Comparison of ENCODE assay signal across 16 cellular contexts in genomic region chr5:146451411-146451810, GRCh38. TPM values are rescaled to one million over a fixed set of nuclear protein-coding genes. Genes with fewer than 3 reads are reported as not detected.
DNase-seq lines count a peak whose midpoint lies in the region; ATAC-seq, FAIRE-seq and TF ChIP-seq lines count a peak whose summit lies in the region.
"Had no signal": no experiment of that assay in that cellular context is flagged by ENCODE, and none has a peak within 500 bp of the region (broad histone marks: within the 10 kb centered on the region; RNA-seq: fewer than 3 reads in every experiment).

No MANE protein-coding gene starts in this region.

- H4K20me1 ChIP-seq in K562 (replicated peaks; ENCODE audit: control insufficient read depth, insufficient read depth, low read length), result peaks cover 24% of the 10 kb centered on the region
- H4K20me1 ChIP-seq in neural cell (ENCODE audit: insufficient read depth), result peaks cover 8% of the 10 kb centered on the region

- H3K9me2 ChIP-seq in neural cell (ENCODE audit: insufficient read depth, low read length), result no peaks in the 10 kb centered on the region

- TF ChIP-seq CTCF in LNCaP clone FGC (IDR thresholded peaks at IDR 0.05; ENCODE audit: control insufficient read depth, extremely low read depth, insufficient read depth), result peak; percentile 14; the same call in 1 of the 2 replicates
- peak in 2 of 3 experiments; percentile 20 to 30; a peak in 1 of 6 replicates for TF ChIP-seq CTCF in K562 (IDR thresholded peaks at IDR 0.05 in 2 of 3, conservative IDR thresholded peaks at IDR 0.05 in 1 of 3; ENCODE audit: insufficient read depth in 2 of 3, low read depth in 1 of 3, low read length in 3 of 3)
- TF ChIP-seq CTCF in neural cell (IDR thresholded peaks at IDR 0.05; ENCODE audit: poor library complexity, severe bottlenecking), result peak; percentile 33
- TF ChIP-seq CTCF in foreskin fibroblast (IDR thresholded peaks at IDR 0.05; ENCODE audit: low read depth, low read length), result no peak
- no peak for TF ChIP-seq CTCF in mucosa of descending colon (IDR thresholded peaks at IDR 0.05)

- peaks cover 4% of the 10 kb centered on the region for H3F3A ChIP-seq in neural cell (ENCODE audit: insufficient read depth, low read length, poor library complexity, severe bottlenecking)

- in situ Hi-C loops in K562 (cut with MboI), result no loop called here

- H3K27me3 ChIP-seq in K562 (ENCODE audit: control insufficient read depth in 2 of 2, insufficient read depth in 2 of 2, low read length in 2 of 2) (no peaks in the 10 kb centered on the region), neural cell (ENCODE audit: insufficient read depth, low read depth, low read length) (no peaks in the 10 kb centered on the region)
- H3K27me3 ChIP-seq: left lung, testis had no signal

- TF ChIP-seq EP300 in K562 (IDR thresholded peaks at IDR 0.05; ENCODE audit: low read length) (no peak), neural cell (conservative IDR thresholded peaks at IDR 0.05; ENCODE audit: poor library complexity, severe bottlenecking) (no peak)

- H3K9ac ChIP-seq in K562 (ENCODE audit: insufficient read depth in 1 of 2, low read depth in 2 of 2, low read length in 2 of 2) (no peak overlapping the region), neural cell (ENCODE audit: low read length) (no peak overlapping the region)

- H3K9me3 ChIP-seq in K562 (replicated peaks; ENCODE audit: control insufficient read depth, insufficient read depth, low read depth, low read length) (no peaks in the 10 kb centered on the region; the same call in 1 of the 2 replicates), neural cell (ENCODE audit: low read length) (no peaks in the 10 kb centered on the region), mucosa of descending colon (no peaks in the 10 kb centered on the region)
- H3K9me3 ChIP-seq: left lung, testis had no signal

- DNase-seq in ELF-1 (ENCODE audit: low read depth, low spot score), result peak; percentile 18
- DNase-seq in LNCaP clone FGC (ENCODE audit: low read depth), result no peak
- DNase-seq in K562 (ENCODE audit: extremely low read depth in 1 of 4, low spot score in 3 of 4), result no peak
- no peak for DNase-seq in foreskin fibroblast
- no peak for DNase-seq in mucosa of descending colon
- no peak for DNase-seq in H54 (ENCODE audit: insufficient read length, low spot score)
- DNase-seq: activated CD4-positive, alpha-beta T cell treated with anti-CD3 and anti-CD28 coated beads for 48 hours; CD4-positive, alpha-beta T cell; cerebellar nuclear complex; hippocampal formation; left lung; NCI-H1092; NCI-H2171 treated with DMSO at 0.1 percent for 48 hours; testis had no signal

- no peak for TF ChIP-seq POLR2A in K562 (conservative IDR thresholded peaks at IDR 0.05)
- TF ChIP-seq POLR2A in H54 (IDR thresholded peaks at IDR 0.05; ENCODE audit: low read depth, low read length), result no peak

- no peak for TF ChIP-seq RAD21 in K562 (CRISPR knock-in tag; conservative IDR thresholded peaks at IDR 0.05 in 1 of 2, IDR thresholded peaks at IDR 0.05 in 1 of 2)
- no peak for TF ChIP-seq RAD21 in neural cell (conservative IDR thresholded peaks at IDR 0.05)

- H2AFZ ChIP-seq in K562 (ENCODE audit: low read depth, low read length) (no peak overlapping the region), neural cell (ENCODE audit: low read depth, low read length) (no peak overlapping the region)

- no peak for ATAC-seq in K562
- no peak for ATAC-seq in GM18517 (IDR thresholded peaks at IDR 0.05; ENCODE audit: unreplicated experiment)
- no peak for ATAC-seq in mucosa of descending colon
- ATAC-seq: left lung had no signal

- WGBS in K562 (ENCODE audit: insufficient coverage, low coverage, missing lambda C conversion rate), result 52% methylated on average over 6 of the region's 6 CpGs

- POLR2A ChIA-PET in K562 (lab: Yijun Ruan, JAX), result interaction anchor here (0.6 to 1.5 kb wide), 2 partner anchors 10 to 36 kb away, joined by 4 read pairs; no protein-coding TSS in a partner anchor

- CTCF ChIA-PET in K562 (lab: Yijun Ruan, JAX; ENCODE audit: low intra/inter-chr PET ratio), result no interaction called here

- FAIRE-seq in K562 (lab: Jason Lieb, UNC) (no peak), H54 (lab: Jason Lieb, UNC) (no peak)

- H3K9me1 ChIP-seq in K562 (ENCODE audit: control insufficient read depth, insufficient read depth, low read length), result no peaks in the 10 kb centered on the region

- H3K4me3 ChIP-seq in LNCaP clone FGC (ENCODE audit: low read depth, low read length) (no peak overlapping the region), K562 (no peak overlapping the region), neural cell (ENCODE audit: low read length) (no peak overlapping the region), foreskin fibroblast (ENCODE audit: low read depth in 1 of 2, low read length in 2 of 2) (no peak overlapping the region), mucosa of descending colon (no peak overlapping the region)
- H3K4me3 ChIP-seq: left lung, testis had no signal

- H3K4me1 ChIP-seq in K562 (replicated peaks in 1 of 2; ENCODE audit: control insufficient read depth in 2 of 2, insufficient read depth in 2 of 2, low read length in 2 of 2), result peaks cover 2 to 7% of the 10 kb centered on the region in 2 experiments; a peak in 3 of 5 replicates
- H3K4me1 ChIP-seq in mucosa of descending colon (ENCODE audit: low read depth), result peaks cover 34% of the 10 kb centered on the region

- H3K4me2 ChIP-seq in K562 (ENCODE audit: insufficient read depth, low read length) (0 out of 2 replicates have a peak overlapping the region, but pooled peaks have one; percentile 8), neural cell (ENCODE audit: low read length) (no peak overlapping the region)

- H3K36me3 ChIP-seq in K562 (ENCODE audit: control insufficient read depth, insufficient read depth, low read length) (peaks cover 45% of the 10 kb centered on the region), neural cell (ENCODE audit: insufficient read depth, low read length) (peaks cover 4% of the 10 kb centered on the region), mucosa of descending colon (ENCODE audit: low read depth) (peaks cover 4% of the 10 kb centered on the region)

- intact Hi-C loops in K562 (cut with micrococcal nuclease), result no loop called here
- intact Hi-C loops in mucosa of descending colon (cut with DNase I, micrococcal nuclease), result no loop called here

- H3K79me2 ChIP-seq in K562 (ENCODE audit: control insufficient read depth, insufficient read depth, low read length), result peaks cover 93% of the 10 kb centered on the region
- H3K79me2 ChIP-seq in neural cell (replicated peaks; ENCODE audit: insufficient read depth, low read length), result peaks cover 91% of the 10 kb centered on the region

- H3K27ac ChIP-seq in K562 (ENCODE audit: extremely low read depth, low read depth, low read length), result no peak overlapping the region
- H3K27ac ChIP-seq in neural cell (ENCODE audit: low read length), result no peak overlapping the region
- H3K27ac ChIP-seq: left lung, testis had no signal

- no TSS peak for BruUV-seq in K562 (replicated peaks; lab: Mats Ljungman, UMichigan)

TF ChIP-seq in K562, 482 proteins besides CTCF, POLR2A, EP300 and RAD21 (continues in another document):
- TF ChIP-seq ERF (CRISPR knock-in tag; IDR thresholded peaks at IDR 0.05), result no peak

TF ChIP-seq in neural cell, 6 proteins besides CTCF, POLR2A, EP300 and RAD21 (continues in another document):
- no peak for TF ChIP-seq EZH2 (IDR thresholded peaks at IDR 0.05; ENCODE audit: borderline replicate concordance, insufficient read depth, low read length, poor library complexity, severe bottlenecking)
- no peak for TF ChIP-seq POLR2AphosphoS5 (IDR thresholded peaks at IDR 0.05)
- no peak for TF ChIP-seq MXI1 (conservative IDR thresholded peaks at IDR 0.05; ENCODE audit: poor library complexity, severe bottlenecking)
- TF ChIP-seq TAF1 (IDR thresholded peaks at IDR 0.05; ENCODE audit: low read depth), result no peak
- no peak for TF ChIP-seq SMC3 (conservative IDR thresholded peaks at IDR 0.05; ENCODE audit: poor library complexity)

RNA-seq across cellular contexts. Expression of gene TCERG1, which starts 4.3 kb away (rescaled TPM):
- total RNA-seq in K562 (2011; cell fraction: chromatin; rRNA removed; ENCODE audit: low replicate concordance), result 270 and 574 TPM in 2 replicates
- total RNA-seq in K562 (2011; cell fraction: nucleolus; rRNA removed), result 144 and 190 TPM in 2 replicates
- 234 and 275 TPM in 2 replicates for total RNA-seq in K562 (2011; cell fraction: nucleoplasm; rRNA removed)
- total RNA-seq in K562 (2014; rRNA removed), result 74.5 and 82.9 TPM in 2 replicates
- 113 and 149 TPM in 2 replicates for total RNA-seq in K562 (2014; rRNA removed; fragmentation: Illumina TruSeq; extraction: Trizol)
- 121 and 128 TPM in 2 replicates for total RNA-seq in K562 (2015; rRNA removed; fragmentation: Illumina TruSeq; extraction: Trizol)
- total RNA-seq in K562 (2021), result 126 and 128 TPM in 2 replicates
- 148 and 229 TPM in 2 replicates for polyA plus RNA-seq in K562 (2011; rRNA removed)
- polyA plus RNA-seq in K562 (2011; cell fraction: cytosol; rRNA removed), result 144 and 149 TPM in 2 replicates
- polyA plus RNA-seq in K562 (2011; cell fraction: nucleus; rRNA removed), result 579 and 661 TPM in 2 replicates
- polyA plus RNA-seq in K562 (2012), result 69.7 and 84.6 TPM in 2 replicates
- 120 and 144 TPM in 2 replicates for polyA plus RNA-seq in K562 (2014; fragmentation: Illumina TruSeq; extraction: Trizol)
- polyA plus RNA-seq in K562 (2014; fragmentation: Nextera tagmentation; extraction: Ambion mirVana), result 10 to 100 TPM; 50.3 to 62.0 TPM
- 99.2 and 119 TPM in 2 replicates for polyA plus RNA-seq in K562 (2014; rRNA removed)
- polyA minus RNA-seq in K562 (2011; rRNA and poly(A)+ RNA removed), result 243 and 287 TPM in 2 replicates
- 57.3 and 80.7 TPM in 2 replicates for polyA minus RNA-seq in K562 (2011; cell fraction: cytosol; rRNA and poly(A)+ RNA removed)
- polyA minus RNA-seq in K562 (2011; cell fraction: nucleus; rRNA and poly(A)+ RNA removed), result 343 and 622 TPM in 2 replicates
- polyA plus RNA-seq in neural cell, result 209 and 238 TPM in 2 replicates
- polyA minus RNA-seq in neural cell, result 139 and 144 TPM in 2 replicates
- 10 to 100 TPM; 44.3 to 63.8 (median 55.4) TPM for total RNA-seq in mucosa of descending colon

Comparison
In these comparisons a context has a peak if more than half of its experiments do, and no peak if none do; other contexts are left out.
1. CTCF ChIP-seq: peak in LNCaP clone FGC (single experiment), K562 (2 of 3) and neural cell (single experiment); none in foreskin fibroblast (single experiment) and mucosa of descending colon (single experiment).